In genomic region chr10:101452593-101452992, GRCh38 we compare ENCODE assay signal across 23 cellular contexts.
"Had no signal": no experiment of that assay in that cellular context is flagged by ENCODE, and none has a peak within 500 bp of the region (broad histone marks: within the 10 kb centered on the region; RNA-seq: fewer than 3 reads in every experiment).

No MANE protein-coding gene starts in this region.

- H3K27me3 ChIP-seq: foreskin keratinocyte, left lung, right lobe of liver, spleen, testis, transverse colon had no signal

- H3K9ac ChIP-seq: parathyroid adenoma had no signal

- H3K4me3 ChIP-seq: coronary artery, left lung, lower lobe of right lung, prostate gland, right lobe of liver, spleen, testis, transverse colon had no signal

- ATAC-seq: foreskin keratinocyte; left lung; lower lobe of right lung; natural killer cell; right lobe of liver; stimulated activated memory B cell treated with anti-CD40 and anti-IgM and Interleukin-4, amounts not matched to agents 10 μg/mL and 1 μg/mL and 100 μg/mL, for 72 hours; stimulated activated naive CD8-positive, alpha-beta T cell treated with anti-CD3 and anti-CD28 coated beads, Interleukin-15, amount 100 ng/mL, for 72 hours had no signal

- H3K4me3 Mint-ChIP-seq: endodermal cell; immature natural killer cell; memory B cell; mesothelial cell of epicardium; natural killer cell; stimulated activated memory B cell treated with anti-CD40 and anti-IgM and Interleukin-4, amounts not matched to agents 10 μg/mL and 1 μg/mL and 100 μg/mL, for 72 hours; stimulated activated naive CD8-positive, alpha-beta T cell treated with anti-CD3 and anti-CD28 coated beads, Interleukin-15, amount 100 ng/mL, for 72 hours had no signal

- H3K36me3 Mint-ChIP-seq: immature natural killer cell; memory B cell; mesothelial cell of epicardium; natural killer cell; stimulated activated memory B cell treated with anti-CD40 and anti-IgM and Interleukin-4, amounts not matched to agents 10 μg/mL and 1 μg/mL and 100 μg/mL, for 72 hours had no signal

- H3K36me3 ChIP-seq: left lung, lower lobe of right lung, prostate gland, right lobe of liver, spleen, transverse colon had no signal

- DNase-seq: effector CD4-positive, alpha-beta T cell; endodermal cell; foreskin keratinocyte; immature natural killer cell; left lung; lower lobe of right lung; natural killer cell; right lobe of liver; spleen; stimulated activated CD4-positive, alpha-beta T cell treated with anti-CD3 and anti-CD28 coated beads, Interleukin-15, amount 100 ng/mL, for 24 hours; stimulated activated CD4-positive, alpha-beta T cell treated with anti-CD3 and anti-CD28 coated beads, Interleukin-1b, Interleukin-23, amount 100 ng/mL, for 48 hours; stimulated activated CD4-positive, alpha-beta T cell treated with anti-CD3 and anti-CD28 coated beads, Interleukin-4, amount 100 ng/mL, for 24 hours; stimulated activated naive CD8-positive, alpha-beta T cell treated with anti-CD3 and anti-CD28 coated beads, Interleukin-15, amount 100 ng/mL, for 72 hours; testis; transverse colon had no signal

- H3K9me3 ChIP-seq: left lung, lower lobe of right lung, prostate gland, right lobe of liver, spleen, testis, transverse colon had no signal

- H3K27me3 Mint-ChIP-seq: memory B cell; stimulated activated memory B cell treated with anti-CD40 and anti-IgM and Interleukin-4, amounts not matched to agents 10 μg/mL and 1 μg/mL and 100 μg/mL, for 72 hours; stimulated activated naive CD8-positive, alpha-beta T cell treated with anti-CD3 and anti-CD28 coated beads, Interleukin-15, amount 100 ng/mL, for 72 hours had no signal

- H2AFZ ChIP-seq: parathyroid adenoma had no signal

- H3K27ac Mint-ChIP-seq: endodermal cell; immature natural killer cell; memory B cell; mesothelial cell of epicardium; natural killer cell; stimulated activated memory B cell treated with anti-CD40 and anti-IgM and Interleukin-4, amounts not matched to agents 10 μg/mL and 1 μg/mL and 100 μg/mL, for 72 hours; stimulated activated naive CD8-positive, alpha-beta T cell treated with anti-CD3 and anti-CD28 coated beads, Interleukin-15, amount 100 ng/mL, for 72 hours had no signal

- H3K9me3 Mint-ChIP-seq: endodermal cell; immature natural killer cell; memory B cell; mesothelial cell of epicardium; natural killer cell; stimulated activated memory B cell treated with anti-CD40 and anti-IgM and Interleukin-4, amounts not matched to agents 10 μg/mL and 1 μg/mL and 100 μg/mL, for 72 hours; stimulated activated naive CD8-positive, alpha-beta T cell treated with anti-CD3 and anti-CD28 coated beads, Interleukin-15, amount 100 ng/mL, for 72 hours had no signal

- H3K4me1 ChIP-seq: foreskin keratinocyte, left lung, lower lobe of right lung, right lobe of liver, testis had no signal

- H3K27ac ChIP-seq: coronary artery, foreskin keratinocyte, left lung, lower lobe of right lung, parathyroid adenoma, prostate gland, right lobe of liver, spleen, testis, transverse colon had no signal

- FAIRE-seq: endothelial cell of umbilical vein, keratinocyte had no signal
